Comparison of ENCODE assay signal across 21 cellular contexts in the genomic region with DNA sequence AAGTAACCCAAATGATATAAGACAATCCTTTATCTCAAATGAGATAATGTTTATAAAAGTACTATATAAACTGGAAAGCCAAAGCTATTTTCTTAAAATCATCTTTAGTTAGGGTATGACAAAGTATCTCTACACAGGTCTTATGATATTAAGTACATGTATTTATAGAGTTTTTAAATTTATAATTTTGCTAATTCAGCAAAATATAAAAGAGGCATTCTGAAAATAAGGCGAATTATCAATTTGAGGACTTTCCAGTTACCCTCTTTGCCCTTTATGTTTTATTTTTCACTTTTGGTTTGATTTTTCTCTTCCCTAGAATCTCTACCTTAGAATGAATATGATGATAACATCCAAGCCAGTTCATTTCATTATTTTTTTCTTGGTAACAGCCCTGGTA.
DNase-seq lines count a peak whose midpoint lies in the region; ATAC-seq, FAIRE-seq and TF ChIP-seq lines count a peak whose summit lies in the region.
"Had no signal": no experiment of that assay in that cellular context is flagged by ENCODE, and none has a peak within 500 bp of the region (broad histone marks: within the 10 kb centered on the region; RNA-seq: fewer than 3 reads in every experiment).

No MANE protein-coding gene starts in this region.

- TF ChIP-seq POLR2A in HepG2 (IDR thresholded peaks at IDR 0.05; ENCODE audit: insufficient read depth in 1 of 2, low read depth in 2 of 2, low read length in 2 of 2) (no peak), right lobe of liver (IDR thresholded peaks at IDR 0.05) (no peak)

- H3K36me3 ChIP-seq in HepG2 (replicated peaks in 1 of 2; ENCODE audit: control insufficient read depth in 1 of 2, insufficient read depth in 2 of 2, low read length in 2 of 2) (no peaks in the 10 kb centered on the region), right lobe of liver (no peaks in the 10 kb centered on the region)
- H3K36me3 ChIP-seq: HAP-1 had no signal

- TF ChIP-seq EP300 in HepG2 (IDR thresholded peaks at IDR 0.05; ENCODE audit: low read depth in 2 of 2, low read length in 2 of 2) (no peak), HepG2 (CRISPR knock-in tag; IDR thresholded peaks at IDR 0.05; ENCODE audit: borderline replicate concordance) (no peak)

- no peak for TF ChIP-seq RAD21 in HepG2 (CRISPR knock-in tag; IDR thresholded peaks at IDR 0.05)

- WGBS in HepG2 (ENCODE audit: low lambda C conversion rate): 58% methylated on average over 1 of the region's 1 CpG
- WGBS in right lobe of liver (ENCODE audit: insufficient coverage, low coverage, low lambda C conversion rate, missing lambda C conversion rate): 67% methylated on average over 1 of the region's 1 CpG

- no peak for DNase-seq in HepG2 (ENCODE audit: low spot score)
- no peak for DNase-seq in right lobe of liver
- no peak for DNase-seq in frontal cortex (ENCODE audit: low spot score in 2 of 2)
- DNase-seq in activated CD8-positive, alpha-beta T cell treated with anti-CD3 and anti-CD28 coated beads, Interleukin-2, amount 10 ng/mL, durations not matched to agents 7 days and 5 days: no peak
- no peak for DNase-seq in mesothelial cell of epicardium (ENCODE audit: low spot score in 2 of 2, unreplicated experiment in 2 of 2)
- DNase-seq in CD1c-positive myeloid dendritic cell (ENCODE audit: extremely low spot score): no peak
- DNase-seq: 8988T; C1 segment of cervical spinal cord; Caco-2; CD4-positive, CD25-positive, alpha-beta regulatory T cell; CD8-positive, alpha-beta T cell; DMS153; DND-41; HFFc6 had no signal

- H3K9me3 ChIP-seq in HepG2 (ENCODE audit: low read length) (no peaks in the 10 kb centered on the region), right lobe of liver (no peaks in the 10 kb centered on the region)
- H3K9me3 ChIP-seq: Caco-2, HAP-1 had no signal

- BruUV-seq in HepG2 (replicated peaks; lab: Mats Ljungman, UMichigan): no TSS peak

- intact Hi-C loops in HepG2 (cut with micrococcal nuclease; ENCODE audit: unreplicated experiment) (no loop called here), right lobe of liver (cut with DNase I) (no loop called here)

- CTCF ChIA-PET in HepG2 (lab: Yijun Ruan, JAX; ENCODE audit: low intra/inter-chr PET ratio, low total read pairs): no interaction called here
- CTCF ChIA-PET in activated CD8-positive, alpha-beta T cell treated with anti-CD3 and anti-CD28 coated beads, Interleukin-2, amount 10 ng/mL, durations not matched to agents 7 days and 5 days (lab: Charles Lee): no interaction called here

- POLR2A ChIA-PET in HepG2 (lab: Yijun Ruan, JAX): no interaction called here
- POLR2A ChIA-PET in activated CD8-positive, alpha-beta T cell treated with anti-CD3 and anti-CD28 coated beads, Interleukin-2, amount 10 ng/mL, durations not matched to agents 7 days and 5 days (lab: Charles Lee): no interaction called here

- H3K27ac ChIP-seq in HepG2 (ENCODE audit: extremely low read length, insufficient read depth, low read length) (no peak overlapping the region), right lobe of liver (no peak overlapping the region)

- no peak overlapping the region for H2AFZ ChIP-seq in HepG2 (ENCODE audit: low read length)
- H2AFZ ChIP-seq: GM23338 had no signal

- no peaks in the 10 kb centered on the region for H3K79me2 ChIP-seq in HepG2 (ENCODE audit: insufficient read depth, low read length)

- H3K4me1 ChIP-seq in HepG2 (ENCODE audit: insufficient read depth, low read length) (no peaks in the 10 kb centered on the region), right lobe of liver (no peaks in the 10 kb centered on the region)
- H3K4me1 ChIP-seq: HAP-1 had no signal

- no peaks in the 10 kb centered on the region for H3K36me3 Mint-ChIP-seq in activated CD8-positive, alpha-beta T cell treated with anti-CD3 and anti-CD28 coated beads, Interleukin-2, amount 10 ng/mL, durations not matched to agents 7 days and 5 days (ENCODE audit: low read depth)
- H3K36me3 Mint-ChIP-seq in mesothelial cell of epicardium: no peaks in the 10 kb centered on the region
- H3K36me3 Mint-ChIP-seq: CD4-positive, CD25-positive, alpha-beta regulatory T cell; CD8-positive, alpha-beta T cell had no signal

- H3K27me3 Mint-ChIP-seq in activated CD8-positive, alpha-beta T cell treated with anti-CD3 and anti-CD28 coated beads, Interleukin-2, amount 10 ng/mL, durations not matched to agents 7 days and 5 days (ENCODE audit: low read depth): no peaks in the 10 kb centered on the region
- H3K27me3 Mint-ChIP-seq in mesothelial cell of epicardium (ENCODE audit: low read depth): no peaks in the 10 kb centered on the region
- H3K27me3 Mint-ChIP-seq: CD4-positive, CD25-positive, alpha-beta regulatory T cell had no signal

- H3K27me3 ChIP-seq in HepG2 (ENCODE audit: control insufficient read depth in 1 of 2, insufficient read depth in 2 of 2, low read length in 2 of 2): no peaks in the 10 kb centered on the region
- H3K27me3 ChIP-seq in right lobe of liver: no peaks in the 10 kb centered on the region

- FAIRE-seq in HepG2 (lab: Jason Lieb, UNC) (no peak), colon (lab: Jason Lieb, UNC) (peak; percentile 77), frontal cortex (lab: Jason Lieb, UNC) (peak; percentile 23)
- FAIRE-seq: G401.6, GM12892, GM19239, H54 had no signal

- in situ Hi-C loops in HepG2 (cut with HindIII; ENCODE audit: extremely low pct_ligation_motif_present, low pct_unique_long_range_greater_than_20kb): no loop called here

- no peak overlapping the region for H3K4me2 ChIP-seq in HepG2 (ENCODE audit: low read depth, low read length)
- H3K4me2 ChIP-seq: GM23338 had no signal

- no peaks in the 10 kb centered on the region for H4K20me1 ChIP-seq in HepG2 (ENCODE audit: insufficient read depth, low read length)

- TF ChIP-seq CTCF in HepG2 (CRISPR knock-in tag; IDR thresholded peaks at IDR 0.05) (no peak), right lobe of liver (IDR thresholded peaks at IDR 0.05) (no peak), mesothelial cell of epicardium (IDR thresholded peaks at IDR 0.05; ENCODE audit: unreplicated experiment) (no peak)

- H3K9ac ChIP-seq in HepG2 (ENCODE audit: insufficient read depth, low read depth, low read length): no peak overlapping the region

- no peak overlapping the region for H3K4me3 Mint-ChIP-seq in activated CD8-positive, alpha-beta T cell treated with anti-CD3 and anti-CD28 coated beads, Interleukin-2, amount 10 ng/mL, durations not matched to agents 7 days and 5 days
- no peak overlapping the region for H3K4me3 Mint-ChIP-seq in mesothelial cell of epicardium
- H3K4me3 Mint-ChIP-seq: CD4-positive, CD25-positive, alpha-beta regulatory T cell; CD8-positive, alpha-beta T cell; GM23338; HFFc6 had no signal

- no peaks in the 10 kb centered on the region for H3K4me1 Mint-ChIP-seq in activated CD8-positive, alpha-beta T cell treated with anti-CD3 and anti-CD28 coated beads, Interleukin-2, amount 10 ng/mL, durations not matched to agents 7 days and 5 days (ENCODE audit: low read depth)
- peaks cover 12% of the 10 kb centered on the region for H3K4me1 Mint-ChIP-seq in mesothelial cell of epicardium
- H3K4me1 Mint-ChIP-seq: CD4-positive, CD25-positive, alpha-beta regulatory T cell had no signal

- H3K27ac Mint-ChIP-seq in activated CD8-positive, alpha-beta T cell treated with anti-CD3 and anti-CD28 coated beads, Interleukin-2, amount 10 ng/mL, durations not matched to agents 7 days and 5 days: no peak overlapping the region
- H3K27ac Mint-ChIP-seq in mesothelial cell of epicardium: no peak overlapping the region
- H3K27ac Mint-ChIP-seq: CD4-positive, CD25-positive, alpha-beta regulatory T cell; CD8-positive, alpha-beta T cell; GM23338; HFFc6 had no signal

- no peak overlapping the region for H3K4me3 ChIP-seq in HepG2 (replicated peaks in 1 of 3; ENCODE audit: insufficient read depth in 1 of 3, low read depth in 2 of 3, low read length in 3 of 3)
- no peak overlapping the region for H3K4me3 ChIP-seq in right lobe of liver
- H3K4me3 ChIP-seq: GM23338, HAP-1 had no signal

- ATAC-seq in HepG2 (no peak), right lobe of liver (no peak)
- ATAC-seq in activated CD8-positive, alpha-beta T cell treated with anti-CD3 and anti-CD28 coated beads, Interleukin-2, amount 10 ng/mL, durations not matched to agents 7 days and 5 days: no peak
- ATAC-seq: CD8-positive, alpha-beta T cell; GM23338 had no signal

- H3K9me3 Mint-ChIP-seq in activated CD8-positive, alpha-beta T cell treated with anti-CD3 and anti-CD28 coated beads, Interleukin-2, amount 10 ng/mL, durations not matched to agents 7 days and 5 days (ENCODE audit: insufficient read depth): no peaks in the 10 kb centered on the region
- H3K9me3 Mint-ChIP-seq in mesothelial cell of epicardium: no peaks in the 10 kb centered on the region
- H3K9me3 Mint-ChIP-seq: CD8-positive, alpha-beta T cell; GM23338; HFFc6 had no signal

TF ChIP-seq in HepG2, 621 proteins besides CTCF, POLR2A, EP300 and RAD21:
- TF ChIP-seq MAFF (IDR thresholded peaks at IDR 0.05; ENCODE audit: low read depth, low read length): peak; percentile 92
- peak; percentile 76 to 95; a peak in 3 of 4 replicates for TF ChIP-seq MAFK (conservative IDR thresholded peaks at IDR 0.05 in 1 of 2, IDR thresholded peaks at IDR 0.05 in 1 of 2; ENCODE audit: low read length in 2 of 2)
- no peak for TF ChIP-seq SP140L (CRISPR knock-in tag; IDR thresholded peaks at IDR 0.05; ENCODE audit: borderline replicate concordance)
